In genomic region chr4:98444371-98444770, GRCh38 we compare ENCODE assay signal across 30 cellular contexts.
"Had no signal": no experiment of that assay in that cellular context is flagged by ENCODE, and none has a peak within 500 bp of the region (broad histone marks: within the 10 kb centered on the region; RNA-seq: fewer than 3 reads in every experiment).

No MANE protein-coding gene starts in this region.

- H3K27ac ChIP-seq: adrenal gland, KMS-11, RWPE1, SK-N-MC, WERI-Rb-1 had no signal

- DNase-seq: activated CD4-positive, alpha-beta memory T cell treated with anti-CD3 and anti-CD28 coated beads, Interleukin-2, amount 10 ng/mL, durations not matched to agents 7 days and 5 days; activated CD4-positive, alpha-beta T cell treated with anti-CD3 and anti-CD28 coated beads for 1 hour; activated CD4-positive, alpha-beta T cell treated with anti-CD3 and anti-CD28 coated beads for 48 hours; activated CD4-positive, CD25-positive, alpha-beta regulatory T cell; activated CD8-positive, alpha-beta memory T cell treated with anti-CD3 and anti-CD28 coated beads for 24 hours; activated CD8-positive, alpha-beta memory T cell treated with anti-CD3 and anti-CD28 coated beads, Interleukin-2, amount 10 ng/mL, durations not matched to agents 7 days and 5 days; activated CD8-positive, alpha-beta memory T cell treated with anti-CD3 and anti-CD28 coated beads, Interleukin-2, amount 50 U/mL, for 48 hours; activated effector memory CD4-positive, alpha-beta T cell treated with anti-CD3 and anti-CD28 coated beads, Interleukin-2, amount 50 U/mL, for 16 hours; activated naive CD4-positive, alpha-beta T cell; activated T-cell treated with anti-CD3 and anti-CD28 coated beads, Interleukin-2, amount 50 U/mL, for 48 hours; adrenal gland; anterior cingulate cortex; central memory CD4-positive, alpha-beta T cell; MM.1S; MV-4-11; NCI-H1092; NCI-H187 treated with DMSO at 0.1 percent for 48 hours; NCI-H2081; NCI-H446; NCI-H510A treated with DMSO at 0.1 percent for 48 hours; NCI-H526 treated with DMSO at 0.1 percent for 48 hours; NK-92 treated with Interleukin-12 subunit alpha and Interleukin-12 subunit beta, amount 100 ng/mL, for 24 hours; PC-3; Right ventricle myocardium superior; T1000; WERI-Rb-1 had no signal

- ATAC-seq: activated CD8-positive, alpha-beta memory T cell treated with anti-CD3 and anti-CD28 coated beads, Interleukin-2, amount 10 ng/mL, durations not matched to agents 7 days and 5 days; activated naive CD4-positive, alpha-beta T cell treated with anti-CD3 and anti-CD28 coated beads, Interleukin-2, amount 50 U/mL, for 72 hours; PC-3 had no signal
